Comparison of ENCODE assay signal across 15 cellular contexts in the genomic region with DNA sequence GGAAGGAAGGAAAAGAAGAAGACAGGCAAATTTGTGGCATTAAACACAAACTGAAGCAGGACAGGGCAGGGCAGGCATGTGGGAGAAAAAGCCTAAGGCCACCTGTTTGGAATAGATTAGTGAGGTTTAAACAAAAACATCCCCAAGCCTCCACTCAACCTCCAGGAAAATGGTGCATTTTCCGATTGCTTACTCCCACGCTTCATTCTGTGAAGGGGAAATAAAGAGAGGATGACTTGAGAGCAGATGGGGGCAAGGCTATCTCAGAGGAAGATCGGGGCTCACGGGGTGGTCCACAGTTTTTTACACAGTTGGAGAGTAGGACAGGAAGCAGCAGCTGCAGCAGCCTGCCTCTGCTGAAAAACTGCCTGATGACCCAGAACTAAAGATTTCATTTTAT.
A peak's percentile ranks its signal among the peaks of the same experiment; 100 is the strongest.
DNase-seq lines count a peak whose midpoint lies in the region; ATAC-seq and TF ChIP-seq lines count a peak whose summit lies in the region.
"Had no signal": no experiment of that assay in that cellular context is flagged by ENCODE, and none has a peak within 500 bp of the region (broad histone marks: within the 10 kb centered on the region; RNA-seq: fewer than 3 reads in every experiment).

No MANE protein-coding gene starts in this region.

- no peaks in the 10 kb centered on the region for H3F3A ChIP-seq in SK-N-SH (replicated peaks; ENCODE audit: insufficient read depth)

- H3K4me1 ChIP-seq in HEK293 (ENCODE audit: control insufficient read depth, insufficient read depth, low read length) = no peaks in the 10 kb centered on the region
- peaks cover 10 to 26% of the 10 kb centered on the region in 2 experiments; a peak in 3 of 4 replicates for H3K4me1 ChIP-seq in SK-N-SH (ENCODE audit: control insufficient read depth in 1 of 2, insufficient read depth in 2 of 2, low read depth in 1 of 2, low read length in 1 of 2)
- peaks cover 8% of the 10 kb centered on the region for H3K4me1 ChIP-seq in parathyroid adenoma

- no peak; the same call in 1 of the 2 replicates for TF ChIP-seq RAD21 in SK-N-SH (IDR thresholded peaks at IDR 0.05; ENCODE audit: low read length)

- H3K27me3 ChIP-seq in SK-N-SH (ENCODE audit: insufficient read depth) = no peaks in the 10 kb centered on the region
- no peaks in the 10 kb centered on the region for H3K27me3 ChIP-seq in parathyroid adenoma (ENCODE audit: control insufficient read depth, insufficient read depth, low read length)

- no peak for ATAC-seq in HG03439 (IDR thresholded peaks at IDR 0.05; ENCODE audit: unreplicated experiment)
- ATAC-seq: Panc1 had no signal

- H3K9me3 ChIP-seq in HEK293 (ENCODE audit: control insufficient read depth, insufficient read depth, low read depth, low read length) (no peaks in the 10 kb centered on the region), SK-N-SH (no peaks in the 10 kb centered on the region), parathyroid adenoma (ENCODE audit: control insufficient read depth, low read length) (no peaks in the 10 kb centered on the region)

- 63% methylated on average over 4 of the region's 4 CpGs for WGBS in SK-N-SH (ENCODE audit: low lambda C conversion rate)

- TF ChIP-seq EP300 in SK-N-SH (IDR thresholded peaks at IDR 0.05; ENCODE audit: borderline replicate concordance in 1 of 2, low read depth in 1 of 2, low read length in 1 of 2) = peak in 1 of 2 experiments; percentile 39; a peak in 1 of 4 replicates

- CTCF ChIA-PET in HEK293 (lab: Yijun Ruan, JAX) (no interaction called here), SK-N-SH (lab: Yijun Ruan, JAX) (interaction anchor here (1.0 to 2.0 kb wide), 2 partner anchors 11 to 26 kb away, joined by 3 to 4 read pairs; no protein-coding TSS in a partner anchor)

- H3K9ac ChIP-seq in SK-N-SH (no peak overlapping the region), parathyroid adenoma (no peak overlapping the region)

- DNase-seq in SK-N-SH = peak; percentile 39
- DNase-seq in left kidney (ENCODE audit: low read depth, low spot score) = peak; percentile 13
- DNase-seq in cortex of kidney (lab: John Stamatoyannopoulos, UW) = no peak
- no peak for DNase-seq in inferior parietal cortex (ENCODE audit: extremely low spot score)
- DNase-seq: ACHN; CD4-positive, alpha-beta memory T cell; H7; IMR-90; NCI-H1048; NCI-H1694 treated with DMSO at 0.1 percent for 48 hours; Right ventricle myocardium superior had no signal

- H3K4me2 ChIP-seq in SK-N-SH (no peak overlapping the region), parathyroid adenoma (ENCODE audit: low read length) (no peak overlapping the region)

- H3K36me3 ChIP-seq in HEK293 (ENCODE audit: control insufficient read depth in 2 of 2, insufficient read depth in 1 of 2, low read length in 2 of 2) = no peaks in the 10 kb centered on the region
- H3K36me3 ChIP-seq in SK-N-SH (replicated peaks in 1 of 2; ENCODE audit: control insufficient read depth in 1 of 2, insufficient read depth in 2 of 2, low read length in 1 of 2) = no peaks in the 10 kb centered on the region
- no peaks in the 10 kb centered on the region for H3K36me3 ChIP-seq in parathyroid adenoma (ENCODE audit: control insufficient read depth, insufficient read depth, low read length)

- 0 out of 2 replicates have a peak overlapping the region, but pooled peaks have one; percentile 65 for H2AFZ ChIP-seq in SK-N-SH (ENCODE audit: low read depth)
- H2AFZ ChIP-seq in parathyroid adenoma = peak overlapping the region; percentile 26

- POLR2A ChIA-PET in HEK293 (lab: Yijun Ruan, JAX) = no interaction called here
- POLR2A ChIA-PET in SK-N-SH (lab: Yijun Ruan, JAX) = no interaction called here

- no peak overlapping the region for H3K27ac ChIP-seq in HEK293 (ENCODE audit: extremely low read depth, low read depth, low read length)
- peak overlapping the region in 1 of 2 experiments; percentile 88; a peak in 2 of 4 replicates for H3K27ac ChIP-seq in SK-N-SH (ENCODE audit: low read depth in 2 of 2, low read length in 1 of 2)
- no peak overlapping the region for H3K27ac ChIP-seq in parathyroid adenoma

- H3K4me3 ChIP-seq in HEK293 (ENCODE audit: low read depth, low read length) (no peak overlapping the region), SK-N-SH (ENCODE audit: low read depth in 2 of 2, low read length in 1 of 2) (no peak overlapping the region), parathyroid adenoma (ENCODE audit: low read depth, low read length) (no peak overlapping the region)

- H3K79me2 ChIP-seq in SK-N-SH (ENCODE audit: insufficient read depth) (no peaks in the 10 kb centered on the region), parathyroid adenoma (no peaks in the 10 kb centered on the region)

- H3K9me2 ChIP-seq in SK-N-SH = no peaks in the 10 kb centered on the region

- TF ChIP-seq CTCF in HEK293 (tag by site-specific recombination; IDR thresholded peaks at IDR 0.05) (no peak), SK-N-SH (IDR thresholded peaks at IDR 0.05) (no peak), parathyroid adenoma (IDR thresholded peaks at IDR 0.05) (no peak)

- no peaks in the 10 kb centered on the region for H4K20me1 ChIP-seq in SK-N-SH (ENCODE audit: insufficient read depth)

TF ChIP-seq in HEK293, 187 proteins besides CTCF, POLR2A, EP300 and RAD21:
- 0 out of 2 replicates have a peak, but pooled peaks have one; percentile 7 for TF ChIP-seq EGR2 (tag by site-specific recombination; IDR thresholded peaks at IDR 0.05; ENCODE audit: low read depth)
- TF ChIP-seq ZNF248 (tag by site-specific recombination; IDR thresholded peaks at IDR 0.05) = no peak

TF ChIP-seq in SK-N-SH, 30 proteins besides CTCF, POLR2A, EP300 and RAD21:
- TF ChIP-seq FOXM1 (IDR thresholded peaks at IDR 0.05; ENCODE audit: low read depth) (no peak), EZH2phosphoT487 (IDR thresholded peaks at IDR 0.05; ENCODE audit: borderline replicate concordance, low read depth) (no peak)

Comparison
In these comparisons a context has a peak if more than half of its experiments do, and no peak if none do; other contexts are left out.
1. DNase-seq: peak in SK-N-SH (single experiment) and left kidney (single experiment); none in cortex of kidney (single experiment) and inferior parietal cortex (single experiment).